In the genomic region with DNA sequence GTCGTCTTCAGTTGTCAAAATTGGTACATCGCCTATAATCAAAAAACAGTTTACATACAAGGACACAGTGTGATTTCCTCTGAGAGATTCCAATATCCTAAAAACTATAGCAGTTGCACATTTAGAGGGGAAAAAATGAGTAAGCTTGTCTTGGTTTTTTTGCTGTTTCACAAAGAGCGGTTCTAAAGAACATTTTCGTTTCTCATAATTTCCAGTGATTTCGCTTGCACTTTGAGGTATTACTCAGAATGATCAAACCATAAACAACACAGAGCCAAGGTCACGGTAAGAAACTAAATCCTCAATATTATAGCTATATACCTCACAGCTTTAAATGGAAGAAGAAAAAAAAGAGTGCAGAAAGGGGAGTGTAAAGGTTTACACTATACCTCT, we compare ENCODE assay signal across 8 cellular contexts. TPM values are rescaled to one million over a fixed set of nuclear protein-coding genes. Genes with fewer than 3 reads are reported as not detected.
DNase-seq lines count a peak whose midpoint lies in the region; ATAC-seq, FAIRE-seq and TF ChIP-seq lines count a peak whose summit lies in the region.

No MANE protein-coding gene starts in this region.

- H3K27me3 Mint-ChIP-seq in endodermal cell (ENCODE audit: insufficient read depth): peaks cover 14% of the 10 kb centered on the region

- no peaks in the 10 kb centered on the region for H3K27me3 ChIP-seq in MM.1S (replicated peaks; ENCODE audit: insufficient read depth, low read length)
- H3K27me3 ChIP-seq in endodermal cell (ENCODE audit: control insufficient read depth, insufficient read depth, low read length, poor library complexity, severe bottlenecking): peaks cover 16% of the 10 kb centered on the region
- H3K27me3 ChIP-seq in parathyroid adenoma (ENCODE audit: control insufficient read depth, insufficient read depth, low read length): no peaks in the 10 kb centered on the region

- peak; percentile 59 for ATAC-seq in GM21717 (IDR thresholded peaks at IDR 0.05; ENCODE audit: unreplicated experiment)

- peak overlapping the region; percentile 96 for H3K27ac Mint-ChIP-seq in endodermal cell

- H3F3A ChIP-seq in MM.1S (ENCODE audit: insufficient read depth, low read length): peaks cover 21% of the 10 kb centered on the region

- H3K9ac ChIP-seq in MM.1S (ENCODE audit: low read length) (peak overlapping the region; percentile 86), endodermal cell (ENCODE audit: extremely low read depth, low read length, poor library complexity, severe bottlenecking) (peak overlapping the region; percentile 76), parathyroid adenoma (no peak overlapping the region)

- DNase-seq in GM12891 (ENCODE audit: insufficient read length, low spot score): peak; percentile 13
- peak; percentile 61 for DNase-seq in MM.1S
- no peak for DNase-seq in endodermal cell
- DNase-seq in substantia nigra (lab: John Stamatoyannopoulos, UW): no peak
- no peak for DNase-seq in NCI-H146 (lab: John Stamatoyannopoulos, UW)
- no peak for DNase-seq in SKM-1 (lab: John Stamatoyannopoulos, UW; ENCODE audit: unreplicated experiment)

- peaks cover 12% of the 10 kb centered on the region for H3K4me1 ChIP-seq in MM.1S (ENCODE audit: low read length)
- H3K4me1 ChIP-seq in endodermal cell (ENCODE audit: control insufficient read depth, insufficient read depth, low read length): no peaks in the 10 kb centered on the region
- peaks cover 9% of the 10 kb centered on the region for H3K4me1 ChIP-seq in parathyroid adenoma

- H3K36me3 ChIP-seq in MM.1S (replicated peaks; ENCODE audit: insufficient read depth, low read length): peaks cover 13% of the 10 kb centered on the region
- H3K36me3 ChIP-seq in endodermal cell (ENCODE audit: control insufficient read depth, insufficient read depth, low read length): peaks cover 40% of the 10 kb centered on the region
- no peaks in the 10 kb centered on the region for H3K36me3 ChIP-seq in parathyroid adenoma (ENCODE audit: control insufficient read depth, insufficient read depth, low read length)

- H4K20me1 ChIP-seq in MM.1S (ENCODE audit: insufficient read depth, low read length): no peaks in the 10 kb centered on the region

- peak overlapping the region; percentile 68 for H2AFZ ChIP-seq in MM.1S (ENCODE audit: low read length)
- H2AFZ ChIP-seq in parathyroid adenoma: peak overlapping the region; percentile 94

- H3K9me2 ChIP-seq in MM.1S (replicated peaks; ENCODE audit: insufficient read depth, low read length): no peaks in the 10 kb centered on the region

- H3K36me3 Mint-ChIP-seq in endodermal cell (ENCODE audit: low read depth): peaks cover 33% of the 10 kb centered on the region

- TF ChIP-seq CTCF in MM.1S (IDR thresholded peaks at IDR 0.05; ENCODE audit: low read length) (no peak), endodermal cell (conservative IDR thresholded peaks at IDR 0.05) (no peak), parathyroid adenoma (IDR thresholded peaks at IDR 0.05) (no peak)

- H3K4me3 Mint-ChIP-seq in endodermal cell: peak overlapping the region; percentile 84

- no peak for TF ChIP-seq POLR2A in GM12891 (IDR thresholded peaks at IDR 0.05; ENCODE audit: low read depth, low read length)

- peak overlapping the region; percentile 83 for H3K4me3 ChIP-seq in MM.1S (ENCODE audit: low read length)
- peak overlapping the region; percentile 90 for H3K4me3 ChIP-seq in endodermal cell (ENCODE audit: low read length)
- H3K4me3 ChIP-seq in parathyroid adenoma (ENCODE audit: low read depth, low read length): peak overlapping the region; percentile 83

- H3K4me1 Mint-ChIP-seq in endodermal cell: peaks cover 14% of the 10 kb centered on the region

- H3K27ac ChIP-seq in MM.1S (ENCODE audit: low read length) (peak overlapping the region; percentile 89), endodermal cell (ENCODE audit: low read depth, low read length) (no peak overlapping the region), parathyroid adenoma (no peak overlapping the region), substantia nigra (ENCODE audit: low read depth, low read length, poor library complexity, severe bottlenecking) (no peak overlapping the region)

- H3K79me2 ChIP-seq in MM.1S (ENCODE audit: low read length) (peaks cover 39% of the 10 kb centered on the region), parathyroid adenoma (no peaks in the 10 kb centered on the region)

- 82 to 100% methylated on average over 1 to 6 of the region's 6 CpGs for WGBS in endodermal cell (ENCODE audit: insufficient coverage in 1 of 2, insufficient read length in 1 of 2), 2 experiments

- H3K9me3 ChIP-seq in MM.1S (replicated peaks; ENCODE audit: insufficient read depth, low read length) (no peaks in the 10 kb centered on the region), endodermal cell (ENCODE audit: control insufficient read depth, low read length) (no peaks in the 10 kb centered on the region), parathyroid adenoma (ENCODE audit: control insufficient read depth, low read length) (no peaks in the 10 kb centered on the region)

- no peak for FAIRE-seq in GM12891 (lab: Jason Lieb, UNC)

- H3K4me2 ChIP-seq in MM.1S (ENCODE audit: low read depth, low read length): peak overlapping the region; percentile 80
- peak overlapping the region; percentile 74 for H3K4me2 ChIP-seq in parathyroid adenoma (ENCODE audit: low read length)

- peaks cover 3% of the 10 kb centered on the region for H3K9me3 Mint-ChIP-seq in endodermal cell

TF ChIP-seq in GM12891, 5 proteins besides CTCF, POLR2A, EP300 and RAD21:
- no peak for TF ChIP-seq PAX5 (IDR thresholded peaks at IDR 0.05; ENCODE audit: insufficient read depth, low read length, severe bottlenecking)
- no peak for TF ChIP-seq TAF1 (IDR thresholded peaks at IDR 0.05; ENCODE audit: low read depth, low read length)
- TF ChIP-seq POLR2AphosphoS5 (IDR thresholded peaks at IDR 0.05; ENCODE audit: low read depth, low read length): no peak
- TF ChIP-seq SPI1 (IDR thresholded peaks at IDR 0.05; ENCODE audit: low read depth, low read length): no peak
- TF ChIP-seq POU2F2 (IDR thresholded peaks at IDR 0.05; ENCODE audit: low read depth, low read length): no peak

RNA-seq across cellular contexts. Expression of a gene that starts 0.9 kb away (rescaled TPM):
- 2.3 TPM for polyA plus RNA-seq in GM12891 (2012; ENCODE audit: low read depth, missing spikeins)
- 10 to 100 TPM; 25.7 to 39.7 TPM for total RNA-seq in endodermal cell
- polyA plus RNA-seq in endodermal cell (2013, experiment 1 of 2): 18.2 TPM
- 18.3 TPM for polyA plus RNA-seq in endodermal cell (2013, experiment 2 of 2)

RNA-seq across cellular contexts. Expression of a gene that starts 44.9 kb away (rescaled TPM):
- polyA plus RNA-seq in GM12891 (2012; ENCODE audit: low read depth, missing spikeins): 0.30 TPM
- total RNA-seq in endodermal cell: 10 to 100 TPM; 13.6 to 50.5 TPM
- polyA plus RNA-seq in endodermal cell (2013, experiment 1 of 2): 12.8 TPM
- polyA plus RNA-seq in endodermal cell (2013, experiment 2 of 2): 15.4 TPM

Comparison
In these comparisons a context has a peak if more than half of its experiments do, and no peak if none do; other contexts are left out.
1. DNase-seq: peak in GM12891 (single experiment) and MM.1S (single experiment); none in endodermal cell (single experiment), substantia nigra (0 of 49), NCI-H146 (single experiment) and SKM-1 (single experiment).
2. Peak in every context shown above with its lines, with median percentiles within 50 percentile points of each other: H3K4me3 ChIP-seq.